1 cellular context compared by ENCODE assay signal in genomic region chr9:93613174-93613573, GRCh38.
TF ChIP-seq lines count a peak whose summit lies in the region.

No MANE protein-coding gene starts in this region.

TF ChIP-seq in GM12878, 131 proteins besides CTCF, POLR2A, EP300 and RAD21 (continued from another document):
- no peak for TF ChIP-seq CREB1 (IDR thresholded peaks at IDR 0.05; ENCODE audit: low read depth)
- TF ChIP-seq, protein P1, sequence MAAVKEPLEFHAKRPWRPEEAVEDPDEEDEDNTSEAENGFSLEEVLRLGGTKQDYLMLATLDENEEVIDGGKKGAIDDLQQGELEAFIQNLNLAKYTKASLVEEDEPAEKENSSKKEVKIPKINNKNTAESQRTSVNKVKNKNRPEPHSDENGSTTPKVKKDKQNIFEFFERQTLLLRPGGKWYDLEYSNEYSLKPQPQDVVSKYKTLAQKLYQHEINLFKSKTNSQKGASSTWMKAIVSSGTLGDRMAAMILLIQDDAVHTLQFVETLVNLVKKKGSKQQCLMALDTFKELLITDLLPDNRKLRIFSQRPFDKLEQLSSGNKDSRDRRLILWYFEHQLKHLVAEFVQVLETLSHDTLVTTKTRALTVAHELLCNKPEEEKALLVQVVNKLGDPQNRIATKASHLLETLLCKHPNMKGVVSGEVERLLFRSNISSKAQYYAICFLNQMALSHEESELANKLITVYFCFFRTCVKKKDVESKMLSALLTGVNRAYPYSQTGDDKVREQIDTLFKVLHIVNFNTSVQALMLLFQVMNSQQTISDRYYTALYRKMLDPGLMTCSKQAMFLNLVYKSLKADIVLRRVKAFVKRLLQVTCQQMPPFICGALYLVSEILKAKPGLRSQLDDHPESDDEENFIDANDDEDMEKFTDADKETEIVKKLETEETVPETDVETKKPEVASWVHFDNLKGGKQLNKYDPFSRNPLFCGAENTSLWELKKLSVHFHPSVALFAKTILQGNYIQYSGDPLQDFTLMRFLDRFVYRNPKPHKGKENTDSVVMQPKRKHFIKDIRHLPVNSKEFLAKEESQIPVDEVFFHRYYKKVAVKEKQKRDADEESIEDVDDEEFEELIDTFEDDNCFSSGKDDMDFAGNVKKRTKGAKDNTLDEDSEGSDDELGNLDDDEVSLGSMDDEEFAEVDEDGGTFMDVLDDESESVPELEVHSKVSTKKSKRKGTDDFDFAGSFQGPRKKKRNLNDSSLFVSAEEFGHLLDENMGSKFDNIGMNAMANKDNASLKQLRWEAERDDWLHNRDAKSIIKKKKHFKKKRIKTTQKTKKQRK (IDR thresholded peaks at IDR 0.05; ENCODE audit: low read depth, low read length) = no peak
- TF ChIP-seq HDAC6 (IDR thresholded peaks at IDR 0.05; ENCODE audit: unreplicated experiment) = no peak
- TF ChIP-seq, protein P2, sequence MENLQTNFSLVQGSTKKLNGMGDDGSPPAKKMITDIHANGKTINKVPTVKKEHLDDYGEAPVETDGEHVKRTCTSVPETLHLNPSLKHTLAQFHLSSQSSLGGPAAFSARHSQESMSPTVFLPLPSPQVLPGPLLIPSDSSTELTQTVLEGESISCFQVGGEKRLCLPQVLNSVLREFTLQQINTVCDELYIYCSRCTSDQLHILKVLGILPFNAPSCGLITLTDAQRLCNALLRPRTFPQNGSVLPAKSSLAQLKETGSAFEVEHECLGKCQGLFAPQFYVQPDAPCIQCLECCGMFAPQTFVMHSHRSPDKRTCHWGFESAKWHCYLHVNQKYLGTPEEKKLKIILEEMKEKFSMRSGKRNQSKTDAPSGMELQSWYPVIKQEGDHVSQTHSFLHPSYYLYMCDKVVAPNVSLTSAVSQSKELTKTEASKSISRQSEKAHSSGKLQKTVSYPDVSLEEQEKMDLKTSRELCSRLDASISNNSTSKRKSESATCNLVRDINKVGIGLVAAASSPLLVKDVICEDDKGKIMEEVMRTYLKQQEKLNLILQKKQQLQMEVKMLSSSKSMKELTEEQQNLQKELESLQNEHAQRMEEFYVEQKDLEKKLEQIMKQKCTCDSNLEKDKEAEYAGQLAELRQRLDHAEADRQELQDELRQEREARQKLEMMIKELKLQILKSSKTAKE (IDR thresholded peaks at IDR 0.05; ENCODE audit: low read depth, poor library complexity, severe bottlenecking) = no peak
- no peak for TF ChIP-seq KAT2A (conservative IDR thresholded peaks at IDR 0.05; ENCODE audit: control insufficient read depth, low read depth, low read length)
- no peak for TF ChIP-seq PAX5 (IDR thresholded peaks at IDR 0.05; ENCODE audit: borderline replicate concordance, low read depth, low read length)
- TF ChIP-seq CBX5 (IDR thresholded peaks at IDR 0.05; ENCODE audit: low read depth) = no peak
- TF ChIP-seq IRF4 (IDR thresholded peaks at IDR 0.05; ENCODE audit: low read depth, low read length) = no peak
- no peak for TF ChIP-seq ZNF622 (IDR thresholded peaks at IDR 0.05)
